Comparison of ENCODE assay signal across 25 cellular contexts in the genomic region with DNA sequence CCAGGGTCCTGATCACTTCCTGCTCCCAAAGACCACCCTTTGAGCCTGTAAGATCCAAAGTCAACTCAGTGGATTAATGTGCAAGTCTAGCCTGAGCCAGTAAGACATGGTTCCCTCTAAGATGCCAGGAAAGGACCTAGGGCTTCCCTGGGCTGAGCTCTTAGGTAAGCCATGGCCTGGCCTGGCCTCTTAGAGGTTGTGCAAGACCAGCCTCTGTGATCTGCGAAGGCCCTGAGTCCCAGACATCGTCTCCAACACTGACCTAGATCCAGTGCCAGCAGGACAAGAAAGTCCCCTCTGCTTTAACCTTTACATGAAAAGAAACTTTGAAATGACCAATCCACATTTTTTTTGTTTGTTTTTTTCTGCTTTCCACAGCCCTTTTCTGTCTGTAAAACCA.
DNase-seq lines count a peak whose midpoint lies in the region; ATAC-seq and TF ChIP-seq lines count a peak whose summit lies in the region.
"Had no signal": no experiment of that assay in that cellular context is flagged by ENCODE, and none has a peak within 500 bp of the region (broad histone marks: within the 10 kb centered on the region; RNA-seq: fewer than 3 reads in every experiment).

No MANE protein-coding gene starts in this region.

- ATAC-seq in right cardiac atrium (peak; percentile 35 to 41), mucosa of descending colon (no peak)
- ATAC-seq: activated CD4-positive, CD25-positive, alpha-beta regulatory T cell treated with anti-CD3 and anti-CD28 coated beads, Interleukin-2, amount 50 U/mL, for 24 hours; foreskin keratinocyte; naive thymus-derived CD4-positive, alpha-beta T cell had no signal

- H3K27ac ChIP-seq in HL-60 (replicated peaks) = peak overlapping the region; percentile 73
- H3K27ac ChIP-seq in RWPE1 = peak overlapping the region; percentile 87; the same call in 1 of the 2 replicates
- no peak overlapping the region for H3K27ac ChIP-seq in right cardiac atrium (ENCODE audit: low read length)
- H3K27ac ChIP-seq: colonic mucosa, foreskin keratinocyte had no signal

- POLR2A ChIA-PET in RWPE1 (lab: Yijun Ruan, JAX; ENCODE audit: low non-redundant PET) = no interaction called here

- DNase-seq in HL-60 (ENCODE audit: low read depth in 1 of 2, low spot score in 1 of 2) (peak; percentile 41 to 67), RWPE1 (ENCODE audit: low spot score) (no peak), right cardiac atrium (peak in 2 of 3 donors; percentile 27 to 40), renal cortical epithelial cell (ENCODE audit: low read depth) (peak; percentile 51), D341Med (ENCODE audit: low spot score) (no peak), GDM1 (lab: John Stamatoyannopoulos, UW) (no peak), mucosa of descending colon (no peak), NCI-H446 (lab: John Stamatoyannopoulos, UW) (no peak)
- DNase-seq: activated CD4-positive, alpha-beta memory T cell treated with anti-CD3 and anti-CD28 coated beads for 36 hours; activated CD8-positive, alpha-beta memory T cell treated with anti-CD3 and anti-CD28 coated beads, Interleukin-2, amount 50 U/mL, for 4 hours; aorta; colonic mucosa; effector memory CD4-positive, alpha-beta T cell; erythroblast; foreskin keratinocyte; naive thymus-derived CD4-positive, alpha-beta T cell; NCI-H1048; NCI-H1694; NCI-H2171; NCI-H524 treated with DMSO at 0.1 percent for 48 hours; NK-92 treated with Interleukin-12 subunit alpha and Interleukin-12 subunit beta, amount 100 ng/mL, for 24 hours; occipital lobe; stimulated activated CD4-positive, alpha-beta T cell treated with anti-CD3 and anti-CD28 coated beads, Interleukin-4, amount 100 ng/mL, for 1 hour had no signal

- no peaks in the 10 kb centered on the region for H3K36me3 ChIP-seq in mucosa of descending colon (ENCODE audit: low read depth)
- H3K36me3 ChIP-seq: colonic mucosa, heart left ventricle had no signal

- H3K9me3 ChIP-seq in right cardiac atrium (ENCODE audit: control insufficient read depth, low read length) = no peaks in the 10 kb centered on the region
- no peaks in the 10 kb centered on the region for H3K9me3 ChIP-seq in mucosa of descending colon
- H3K9me3 ChIP-seq: colonic mucosa, heart left ventricle had no signal

- TF ChIP-seq CTCF in HL-60 (IDR thresholded peaks at IDR 0.05; ENCODE audit: insufficient read depth, low read length) (no peak), RWPE1 (conservative IDR thresholded peaks at IDR 0.05; ENCODE audit: low read depth) (no peak), mucosa of descending colon (IDR thresholded peaks at IDR 0.05) (no peak)

- WGBS in right cardiac atrium = 71% methylated on average over 2 of the region's 2 CpGs

- CTCF ChIA-PET in RWPE1 (lab: Yijun Ruan, JAX) = interaction anchor here (0.6 to 1.4 kb wide), 2 partner anchors 24 to 341 kb away, joined by 3 to 5 read pairs; no protein-coding TSS in a partner anchor

- H3K4me1 ChIP-seq in right cardiac atrium (ENCODE audit: control insufficient read depth, insufficient read depth, low read length) (no peaks in the 10 kb centered on the region), mucosa of descending colon (ENCODE audit: low read depth) (no peaks in the 10 kb centered on the region)
- H3K4me1 ChIP-seq: colonic mucosa had no signal

- intact Hi-C loops in right cardiac atrium (cut with DNase I) = no loop called here
- intact Hi-C loops in mucosa of descending colon (cut with DNase I, micrococcal nuclease) = no loop called here

- H3K4me3 ChIP-seq in HL-60 (replicated peaks; ENCODE audit: insufficient read depth, low read length) = no peak overlapping the region
- H3K4me3 ChIP-seq in right cardiac atrium (ENCODE audit: low read length) = no peak overlapping the region
- H3K4me3 ChIP-seq in mucosa of descending colon = no peak overlapping the region
- H3K4me3 ChIP-seq: colonic mucosa, heart left ventricle had no signal

- H3K27me3 ChIP-seq in HL-60 (ENCODE audit: insufficient read depth, poor library complexity, severe bottlenecking) = no peaks in the 10 kb centered on the region
- H3K27me3 ChIP-seq in right cardiac atrium (ENCODE audit: control insufficient read depth, insufficient read depth) = no peaks in the 10 kb centered on the region
- H3K27me3 ChIP-seq: colonic mucosa, foreskin keratinocyte, heart left ventricle had no signal

Comparison
In these comparisons a context has a peak if more than half of its experiments do, and no peak if none do; other contexts are left out.
1. DNase-seq: peak in HL-60 (2 of 2), right cardiac atrium (2 of 3) and renal cortical epithelial cell (single experiment); none in RWPE1 (single experiment), D341Med (single experiment), GDM1 (single experiment), mucosa of descending colon (0 of 3) and NCI-H446 (0 of 2).